Comparison of ENCODE assay signal across 31 cellular contexts in the genomic region with DNA sequence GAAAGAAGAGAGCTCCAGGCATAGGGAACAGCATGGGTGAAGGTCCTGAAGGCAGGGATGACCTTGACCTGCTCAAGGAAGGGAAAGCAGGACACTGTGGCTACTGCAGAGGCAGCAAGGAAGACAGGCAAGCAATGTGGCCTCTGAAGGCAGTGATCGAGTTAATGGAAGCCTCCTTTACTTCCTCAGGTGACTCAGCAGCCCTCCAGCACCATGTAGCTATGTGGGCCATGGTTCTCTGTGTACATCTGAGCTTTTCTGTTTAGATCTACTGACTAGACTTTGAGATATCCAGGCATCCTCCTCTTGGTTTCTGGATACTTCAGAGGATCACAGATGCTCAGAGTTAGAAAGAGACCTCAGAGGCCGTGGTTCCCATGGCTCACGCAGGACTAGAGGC.
"Had no signal": no experiment of that assay in that cellular context is flagged by ENCODE, and none has a peak within 500 bp of the region (broad histone marks: within the 10 kb centered on the region; RNA-seq: fewer than 3 reads in every experiment).

No MANE protein-coding gene starts in this region.

- DNase-seq: activated CD4-positive, alpha-beta T cell treated with anti-CD3 and anti-CD28 coated beads, Interleukin-2, amount 10 ng/mL, durations not matched to agents 24 days and 14 days; activated CD4-positive, alpha-beta T cell treated with anti-CD3 and anti-CD28 coated beads, Interleukin-2, amount 50 U/mL, for 4 hours; activated CD8-positive, alpha-beta T cell treated with anti-CD3 and anti-CD28 coated beads for 36 hours; activated gamma-delta T cell; activated naive CD4-positive, alpha-beta T cell treated with Interleukin-2 at 50 U/mL for 16 hours; activated naive CD8-positive, alpha-beta T cell treated with anti-CD3 and anti-CD28 coated beads, Interleukin-2, amount 10 ng/mL, durations not matched to agents 7 days and 5 days; activated T-cell treated with anti-CD3 and anti-CD28 coated beads, Interleukin-2, amount 50 U/mL, for 1 hour; amygdala; central memory CD4-positive, alpha-beta T cell; Karpas-422; KBM-7; MM.1S; MV-4-11; NCI-H1092; NCI-H1436 treated with DMSO at 0.1 percent for 48 hours; NCI-H187; NCI-H2029 treated with DMSO at 0.1 percent for 48 hours; NCI-H2107; NCI-H2171; NCI-H510A; NCI-H526; NCI-H748 treated with DMSO at 0.1 percent for 48 hours; NK-92 treated with Interleukin-12 subunit alpha and Interleukin-12 subunit beta, amount 100 ng/mL, for 24 hours; SHP77; SJCRH30; T1000; WERI-Rb-1 had no signal

- H3K9me3 ChIP-seq: SJCRH30 had no signal

- H3K27ac Mint-ChIP-seq: activated CD4-positive, alpha-beta T cell treated with anti-CD3 and anti-CD28 coated beads, Interleukin-2, amount 10 ng/mL, durations not matched to agents 24 days and 14 days; activated CD8-positive, alpha-beta T cell treated with anti-CD3 and anti-CD28 coated beads for 36 hours; activated naive CD4-positive, alpha-beta T cell treated with anti-CD3 and anti-CD28 coated beads, Interleukin-2, amount 50 U/mL, for 24 hours; activated naive CD8-positive, alpha-beta T cell treated with anti-CD3 and anti-CD28 coated beads, Interleukin-2, amount 10 ng/mL, durations not matched to agents 7 days and 5 days; activated T-helper 2 cell treated with anti-CD3 and anti-CD28 coated beads, Interferon-gamma antibody, Interleukin-2, Interleukin-4, amounts not matched to agents 10 μg/mL and 5 μg/mL and 100 μg/mL, durations not matched to agents 14 hours and 24 hours and 36 hours had no signal

- H3K4me1 Mint-ChIP-seq: activated CD4-positive, alpha-beta T cell treated with anti-CD3 and anti-CD28 coated beads, Interleukin-2, amount 10 ng/mL, durations not matched to agents 24 days and 14 days; activated naive CD4-positive, alpha-beta T cell treated with anti-CD3 and anti-CD28 coated beads, Interleukin-2, amount 50 U/mL, for 24 hours; activated naive CD8-positive, alpha-beta T cell treated with anti-CD3 and anti-CD28 coated beads, Interleukin-2, amount 10 ng/mL, durations not matched to agents 7 days and 5 days had no signal

- ATAC-seq: activated CD8-positive, alpha-beta T cell treated with anti-CD3 and anti-CD28 coated beads for 36 hours had no signal

- H3K27ac ChIP-seq: ascending aorta, SJCRH30, SK-N-MC, WERI-Rb-1 had no signal

- H3K4me3 Mint-ChIP-seq: activated CD4-positive, alpha-beta T cell treated with anti-CD3 and anti-CD28 coated beads, Interleukin-2, amount 10 ng/mL, durations not matched to agents 24 days and 14 days; activated CD8-positive, alpha-beta T cell treated with anti-CD3 and anti-CD28 coated beads for 36 hours; activated naive CD4-positive, alpha-beta T cell treated with anti-CD3 and anti-CD28 coated beads, Interleukin-2, amount 50 U/mL, for 24 hours; activated naive CD8-positive, alpha-beta T cell treated with anti-CD3 and anti-CD28 coated beads, Interleukin-2, amount 10 ng/mL, durations not matched to agents 7 days and 5 days had no signal

- H3K27me3 ChIP-seq: ascending aorta, SJCRH30 had no signal

- H3K27me3 Mint-ChIP-seq: activated CD4-positive, alpha-beta T cell treated with anti-CD3 and anti-CD28 coated beads, Interleukin-2, amount 10 ng/mL, durations not matched to agents 24 days and 14 days; activated CD8-positive, alpha-beta T cell treated with anti-CD3 and anti-CD28 coated beads for 36 hours had no signal

- H3K36me3 ChIP-seq: SJCRH30, WERI-Rb-1 had no signal

- H3K4me1 ChIP-seq: ascending aorta, SJCRH30 had no signal

- H3K9me3 Mint-ChIP-seq: activated CD8-positive, alpha-beta T cell treated with anti-CD3 and anti-CD28 coated beads for 36 hours had no signal

- H3K4me3 ChIP-seq: ascending aorta, SJCRH30, SK-N-MC had no signal
